8 cellular contexts compared by ENCODE assay signal in genomic region chr2:54557211-54557600, GRCh38.
A peak's percentile ranks its signal among the peaks of the same experiment; 100 is the strongest.
DNase-seq lines count a peak whose midpoint lies in the region; ATAC-seq and TF ChIP-seq lines count a peak whose summit lies in the region.

No MANE protein-coding gene starts in this region.

- intact Hi-C loops in HCT116 (cut with micrococcal nuclease) (no loop called here), right cardiac atrium (cut with DNase I) (no loop called here)
- intact Hi-C loops in activated CD4-positive, alpha-beta memory T cell treated with anti-CD3 and anti-CD28 coated beads for 36 hours (cut with micrococcal nuclease), result loop anchor here (1.0 kb wide), 1 partner anchor 166 kb away; the partner anchor contains the start of gene EML6

- H3K4me1 Mint-ChIP-seq in activated CD4-positive, alpha-beta memory T cell treated with anti-CD3 and anti-CD28 coated beads for 36 hours (ENCODE audit: low read depth), result peaks cover 30% of the 10 kb centered on the region

- peak overlapping the region; percentile 69 for H3K4me3 Mint-ChIP-seq in activated CD4-positive, alpha-beta memory T cell treated with anti-CD3 and anti-CD28 coated beads for 36 hours

- H3K79me2 ChIP-seq in HCT116 (ENCODE audit: insufficient read depth, low read length), result peaks cover 42% of the 10 kb centered on the region

- H3K36me3 Mint-ChIP-seq in activated CD4-positive, alpha-beta memory T cell treated with anti-CD3 and anti-CD28 coated beads for 36 hours, result peaks cover 14% of the 10 kb centered on the region

- no peak for TF ChIP-seq RAD21 in HCT116 (IDR thresholded peaks at IDR 0.05; ENCODE audit: low read depth)

- H3K27me3 Mint-ChIP-seq in activated CD4-positive, alpha-beta memory T cell treated with anti-CD3 and anti-CD28 coated beads for 36 hours, result no peaks in the 10 kb centered on the region

- 44% methylated on average over 1 of the region's 1 CpG for WGBS in right cardiac atrium

- no peaks in the 10 kb centered on the region for H3K9me3 Mint-ChIP-seq in activated CD4-positive, alpha-beta memory T cell treated with anti-CD3 and anti-CD28 coated beads for 36 hours

- no peaks in the 10 kb centered on the region for H3K9me3 ChIP-seq in HCT116 (ENCODE audit: control insufficient read depth in 1 of 2, insufficient read depth in 1 of 2, low read depth in 1 of 2, low read length in 2 of 2)
- H3K9me3 ChIP-seq in right cardiac atrium (ENCODE audit: control insufficient read depth, low read length), result no peaks in the 10 kb centered on the region

- H3K4me3 ChIP-seq in HCT116 (replicated peaks in 1 of 2; ENCODE audit: low read depth in 1 of 2, low read length in 2 of 2) (peak overlapping the region; percentile 77 to 94), right cardiac atrium (ENCODE audit: low read length) (peak overlapping the region; percentile 48), skeletal muscle cell (ENCODE audit: low read depth, low read length) (peak overlapping the region; percentile 52)

- DNase-seq in HCT116 (ENCODE audit: low read depth, low spot score), result no peak
- no peak for DNase-seq in activated CD4-positive, alpha-beta memory T cell treated with anti-CD3 and anti-CD28 coated beads for 36 hours
- DNase-seq in right cardiac atrium, result no peak
- no peak for DNase-seq in skeletal muscle cell (ENCODE audit: low read depth)
- DNase-seq in hypothalamus (lab: John Stamatoyannopoulos, UW), result no peak
- no peak for DNase-seq in iPS-NIHi7 (ENCODE audit: extremely low spot score)
- no peak for DNase-seq in occipital lobe (lab: John Stamatoyannopoulos, UW)

- H2AFZ ChIP-seq in HCT116 (ENCODE audit: low read depth, low read length, poor library complexity, severe bottlenecking), result peak overlapping the region; percentile 5

- POLR2A ChIA-PET in HCT116 (lab: Charles Lee), result interaction anchor here (1.5 kb wide), 1 partner anchor 9 kb away, joined by 3 read pairs; no protein-coding TSS in a partner anchor
- POLR2A ChIA-PET in activated CD4-positive, alpha-beta memory T cell treated with anti-CD3 and anti-CD28 coated beads for 36 hours (lab: Charles Lee), result interaction anchor here (4.1 kb wide), 1 partner anchor 15 kb away, joined by 113 read pairs; no protein-coding TSS in a partner anchor

- H3K9me2 ChIP-seq in HCT116 (ENCODE audit: insufficient read depth), result no peaks in the 10 kb centered on the region

- H4K20me1 ChIP-seq in HCT116 (ENCODE audit: insufficient read depth), result no peaks in the 10 kb centered on the region

- ATAC-seq in HCT116 (no peak), right cardiac atrium (no peak), GM18861 (IDR thresholded peaks at IDR 0.05; ENCODE audit: unreplicated experiment) (no peak)

- RAD21 ChIA-PET in HCT116 (lab: Charles Lee; ENCODE audit: low non-redundant PET in 1 of 2, low total read pairs in 2 of 2, uncharacterized antibody in 2 of 2, unreplicated experiment in 2 of 2), result no interaction called here

- peak overlapping the region; percentile 91 for H3K27ac ChIP-seq in HCT116 (ENCODE audit: low read depth, low read length)
- H3K27ac ChIP-seq in right cardiac atrium (ENCODE audit: low read length), result peak overlapping the region; percentile 90

- BruUV-seq in HCT116 (replicated peaks; lab: Mats Ljungman, UMichigan), result no TSS peak

- CTCF ChIA-PET in HCT116 (lab: Charles Lee), result no interaction called here
- CTCF ChIA-PET in activated CD4-positive, alpha-beta memory T cell treated with anti-CD3 and anti-CD28 coated beads for 36 hours (lab: Charles Lee), result interaction anchor here (1.4 to 4.2 kb wide), 4 partner anchors 13 to 100 kb away, joined by 4 to 37 read pairs (median 18); no protein-coding TSS in a partner anchor

- peak overlapping the region; percentile 88 for H3K9ac ChIP-seq in HCT116 (ENCODE audit: low read length)

- H3K27me3 ChIP-seq in HCT116 (ENCODE audit: insufficient read depth, low read length) (no peaks in the 10 kb centered on the region), right cardiac atrium (ENCODE audit: control insufficient read depth, insufficient read depth) (no peaks in the 10 kb centered on the region)

- no peak for TF ChIP-seq CTCF in HCT116 (IDR thresholded peaks at IDR 0.05 in 2 of 3, conservative IDR thresholded peaks at IDR 0.05 in 1 of 3; ENCODE audit: borderline replicate concordance in 1 of 3, insufficient read depth in 1 of 3, low read depth in 2 of 3, low read length in 2 of 3)

- peak overlapping the region; percentile 63 for H3K27ac Mint-ChIP-seq in activated CD4-positive, alpha-beta memory T cell treated with anti-CD3 and anti-CD28 coated beads for 36 hours

- no peak for TF ChIP-seq POLR2A in HCT116 (IDR thresholded peaks at IDR 0.05; ENCODE audit: borderline replicate concordance, extremely low read depth, insufficient read depth, insufficient read length)

- no peaks in the 10 kb centered on the region for H3K36me3 ChIP-seq in HCT116 (ENCODE audit: control insufficient read depth in 1 of 2, insufficient read depth in 2 of 2, low read length in 2 of 2)

- peak overlapping the region; percentile 88 for H3K4me2 ChIP-seq in HCT116 (ENCODE audit: low read length)

- peaks cover 14 to 26% of the 10 kb centered on the region in 2 experiments for H3K4me1 ChIP-seq in HCT116 (ENCODE audit: control insufficient read depth in 1 of 2, insufficient read depth in 2 of 2, low read length in 2 of 2)
- peaks cover 31% of the 10 kb centered on the region for H3K4me1 ChIP-seq in right cardiac atrium (ENCODE audit: control insufficient read depth, insufficient read depth, low read length)

TF ChIP-seq in HCT116, 20 proteins besides CTCF, POLR2A, EP300 and RAD21 (continues in another document):
- TF ChIP-seq MAX (IDR thresholded peaks at IDR 0.05) (no peak), REST (IDR thresholded peaks at IDR 0.05; ENCODE audit: low read depth) (no peak), EZH2phosphoT487 (IDR thresholded peaks at IDR 0.05; ENCODE audit: borderline replicate concordance) (no peak), ATF3 (IDR thresholded peaks at IDR 0.05) (no peak), FOSL1 (IDR thresholded peaks at IDR 0.05; ENCODE audit: low read depth) (no peak), SIN3A (IDR thresholded peaks at IDR 0.05; ENCODE audit: low read depth) (no peak), EGR1 (IDR thresholded peaks at IDR 0.05; ENCODE audit: low read depth) (no peak), CBX3 (IDR thresholded peaks at IDR 0.05; ENCODE audit: low read depth) (no peak), JUND (IDR thresholded peaks at IDR 0.05) (no peak), EZH2 (IDR thresholded peaks at IDR 0.05) (no peak), ELF1 (IDR thresholded peaks at IDR 0.05; ENCODE audit: borderline replicate concordance, low read depth) (no peak), ZBTB33 (IDR thresholded peaks at IDR 0.05; ENCODE audit: extremely low read depth, insufficient replicate concordance, low read length) (no peak), POLR2AphosphoS5 (IDR thresholded peaks at IDR 0.05; ENCODE audit: low read depth, low read length) (no peak), TCF7L2 (IDR thresholded peaks at IDR 0.05; ENCODE audit: borderline replicate concordance, extremely low read depth, insufficient read depth, insufficient read length) (no peak), CEBPB (IDR thresholded peaks at IDR 0.05; ENCODE audit: low read depth) (no peak), YY1 (IDR thresholded peaks at IDR 0.05; ENCODE audit: extremely low read depth, insufficient replicate concordance, low read depth, low read length) (no peak)
